Comparison of ENCODE assay signal across 8 cellular contexts in genomic region chr18:48949051-48949605, GRCh38. TPM values are rescaled to one million over a fixed set of nuclear protein-coding genes. Genes with fewer than 3 reads are reported as not detected.
A peak's percentile ranks its signal among the peaks of the same experiment; 100 is the strongest.
DNase-seq lines count a peak whose midpoint lies in the region; ATAC-seq, FAIRE-seq and TF ChIP-seq lines count a peak whose summit lies in the region.

No MANE protein-coding gene starts in this region.

- 0 to 1% methylated on average over 27 of the region's 27 CpGs for WGBS in aorta, 2 donors

- H3K4me3 Mint-ChIP-seq in T-helper 17 cell: peak overlapping the region; percentile 95

- CTCF ChIA-PET in AG04449 (lab: Yijun Ruan, JAX): interaction anchor here (1.0 to 3.4 kb wide), 3 partner anchors 93 to 233 kb away, joined by 3 to 11 read pairs (median 6); no protein-coding TSS in a partner anchor

- peak overlapping the region in 58 of 59 donors; percentile 4 to 100 (median 84) for H3K27ac ChIP-seq in dorsolateral prefrontal cortex
- H3K27ac ChIP-seq in aorta (ENCODE audit: low read depth in 1 of 2, low read length in 2 of 2): peak overlapping the region in 1 of 2 donors; percentile 93

- H3K4me1 Mint-ChIP-seq in T-helper 17 cell: peaks cover 43% of the 10 kb centered on the region

- no peaks in the 10 kb centered on the region for H3K27me3 Mint-ChIP-seq in T-helper 17 cell

- peak overlapping the region; percentile 77 for H3K9ac ChIP-seq in mucosa of stomach (ENCODE audit: low read length)

- H3K36me3 Mint-ChIP-seq in T-helper 17 cell (ENCODE audit: low read depth): peaks cover 4% of the 10 kb centered on the region

- ATAC-seq in T-helper 17 cell (peak; percentile 8), aorta (ENCODE audit: low FRiP score) (no peak), HG02763 (IDR thresholded peaks at IDR 0.05; ENCODE audit: unreplicated experiment) (no peak)

- POLR2A ChIA-PET in AG04449 (lab: Yijun Ruan, JAX): interaction anchor here (1.0 to 1.2 kb wide), 2 partner anchors 92 to 104 kb away, joined by 3 to 4 read pairs; no protein-coding TSS in a partner anchor

- H3K4me3 ChIP-seq in AG04449 (ENCODE audit: low read depth, low read length) (peak overlapping the region; percentile 87), dorsolateral prefrontal cortex (peak overlapping the region; percentile 67 to 94 (median 84)), mucosa of stomach (ENCODE audit: low read length) (peak overlapping the region; percentile 94), aorta (ENCODE audit: low read length in 2 of 2) (peak overlapping the region; percentile 65 to 99)

- FAIRE-seq in GM18507 (lab: Jason Lieb, UNC): peak; percentile 90

- intact Hi-C loops in dorsolateral prefrontal cortex (cut with DNase I): loop anchor here (2.0 to 10.0 kb wide), 4 partner anchors 87 to 466 kb away; no protein-coding TSS in a partner anchor
- intact Hi-C loops in aorta (cut with DNase I): loop anchor here in 1 of 2 donors (10.0 kb wide), 1 partner anchor 274 kb away; no protein-coding TSS in a partner anchor

- TF ChIP-seq CTCF in AG04449 (IDR thresholded peaks at IDR 0.05; ENCODE audit: insufficient read depth, low read length, missing control alignments): no peak
- TF ChIP-seq CTCF in dorsolateral prefrontal cortex (IDR thresholded peaks at IDR 0.05 in 54 of 56, conservative IDR thresholded peaks at IDR 0.05 in 2 of 56; ENCODE audit: low read depth in 1 of 56, partially characterized antibody in 56 of 56): no peak

- H3K9me3 ChIP-seq in T-helper 17 cell (ENCODE audit: control insufficient read depth, low read length, poor library complexity, severe bottlenecking) (no peaks in the 10 kb centered on the region), mucosa of stomach (ENCODE audit: control insufficient read depth, low read length) (no peaks in the 10 kb centered on the region), aorta (ENCODE audit: control insufficient read depth, low read length) (no peaks in the 10 kb centered on the region)

- H3K4me1 ChIP-seq in mucosa of stomach (ENCODE audit: control insufficient read depth, insufficient read depth, low read length) (peaks cover 34% of the 10 kb centered on the region), aorta (ENCODE audit: control insufficient read depth in 1 of 2, insufficient read depth in 2 of 2, low read length in 2 of 2) (peaks cover 2 to 4% of the 10 kb centered on the region in 2 donors)

- peak overlapping the region; percentile 96 for H3K27ac Mint-ChIP-seq in T-helper 17 cell

- DNase-seq in AG04449 (ENCODE audit: low read depth, low spot score) (no peak), GM18507 (ENCODE audit: extremely low spot score, insufficient read length, low read depth) (no peak), T-helper 17 cell (peak; percentile 42 to 65 (median 53)), dorsolateral prefrontal cortex (no peak), aorta (no peak), middle frontal gyrus (ENCODE audit: extremely low spot score, low spot score) (no peak)

- H3K36me3 ChIP-seq in mucosa of stomach (ENCODE audit: control insufficient read depth, insufficient read depth, low read length) (peaks cover 3% of the 10 kb centered on the region), aorta (ENCODE audit: control insufficient read depth in 1 of 2, insufficient read depth in 2 of 2, low read length in 1 of 2) (peaks cover 0 to under 1% of the 10 kb centered on the region in 2 donors)

- H3K27me3 ChIP-seq in dorsolateral prefrontal cortex (no peaks in the 10 kb centered on the region), mucosa of stomach (ENCODE audit: control insufficient read depth, insufficient read depth, low read length) (no peaks in the 10 kb centered on the region), aorta (ENCODE audit: control insufficient read depth in 1 of 2, insufficient read depth in 2 of 2, low read length in 1 of 2) (no peaks in the 10 kb centered on the region)

RNA-seq across cellular contexts. Expression of gene SMAD7, which starts 1.6 kb away (rescaled TPM):
- total RNA-seq in T-helper 17 cell (100 to 1,000 TPM; 161 to 181 TPM), dorsolateral prefrontal cortex (10 to 100 TPM; 14.2 to 34.2 (median 23.6) TPM), aorta (10 to 100 TPM; 55.4 to 98.8 TPM)
- 10 to 100 TPM; 27.3 to 32.9 TPM for polyA plus RNA-seq in aorta

Comparison
In these comparisons a context has a peak if more than half of its experiments do, and no peak if none do; other contexts are left out.
1. DNase-seq: peak in T-helper 17 cell (3 of 3); none in AG04449 (single experiment), GM18507 (single experiment), dorsolateral prefrontal cortex (0 of 10), aorta (0 of 2) and middle frontal gyrus (single experiment).
2. Peak in every context shown above with its lines, with median percentiles within 50 percentile points of each other: H3K4me3 ChIP-seq.